18 cellular contexts compared by ENCODE assay signal in the genomic region with DNA sequence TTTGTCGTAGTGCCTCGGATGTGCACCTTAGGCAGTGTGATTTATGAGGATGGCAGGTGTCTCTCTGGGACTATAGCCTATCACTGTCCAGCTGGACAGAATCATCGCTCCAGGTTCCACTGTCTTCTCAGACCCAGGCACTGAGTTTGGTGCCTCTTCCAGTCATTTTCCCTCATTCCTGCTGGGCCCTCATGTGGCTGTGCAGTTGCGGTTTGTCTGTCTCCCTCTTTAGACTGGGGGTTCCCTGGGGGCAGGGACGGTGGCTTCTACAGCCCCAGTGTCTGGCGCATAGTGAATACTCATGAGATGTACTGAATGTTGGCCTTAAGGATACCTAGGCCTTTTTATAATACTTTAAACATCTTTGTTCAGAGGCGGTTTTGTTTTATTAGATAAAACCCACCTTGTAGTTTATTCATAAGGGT. TPM values are rescaled to one million over a fixed set of nuclear protein-coding genes. Genes with fewer than 3 reads are reported as not detected.
DNase-seq lines count a peak whose midpoint lies in the region; ATAC-seq, FAIRE-seq and TF ChIP-seq lines count a peak whose summit lies in the region.
"Had no signal": no experiment of that assay in that cellular context is flagged by ENCODE, and none has a peak within 500 bp of the region (broad histone marks: within the 10 kb centered on the region; RNA-seq: fewer than 3 reads in every experiment).

No MANE protein-coding gene starts in this region.

- H3K9me3 ChIP-seq in CD4-positive, alpha-beta memory T cell (ENCODE audit: control insufficient read depth in 1 of 2, low read length in 2 of 2) = no peaks in the 10 kb centered on the region
- H3K9me3 ChIP-seq: Caco-2, ovary had no signal

- H3K4me1 Mint-ChIP-seq in CD4-positive, alpha-beta memory T cell = peaks cover 49 to 88% (median 61%) of the 10 kb centered on the region in 4 donors
- peaks cover 78% of the 10 kb centered on the region for H3K4me1 Mint-ChIP-seq in activated T-helper 2 cell treated with anti-CD3 and anti-CD28 coated beads, Interferon-gamma antibody, Interleukin-2, Interleukin-4, amounts not matched to agents 10 μg/mL and 5 μg/mL and 100 μg/mL, durations not matched to agents 14 hours and 24 hours and 36 hours (ENCODE audit: low read depth)
- peaks cover 78 to 84% of the 10 kb centered on the region in 2 donors for H3K4me1 Mint-ChIP-seq in natural killer cell

- FAIRE-seq in GM18507 (lab: Jason Lieb, UNC) = peak; percentile 15

- no peak overlapping the region for H3K56ac ChIP-seq in mesendoderm (ENCODE audit: low read length)

- peak overlapping the region; percentile 82 for H3K27ac ChIP-seq in CD4-positive, alpha-beta memory T cell (ENCODE audit: low read depth, low read length)
- no peak overlapping the region for H3K27ac ChIP-seq in mesendoderm (ENCODE audit: low read depth, low read length)
- H3K27ac ChIP-seq: ovary had no signal

- no peak overlapping the region for H3K9ac ChIP-seq in mesendoderm (ENCODE audit: low read length)
- H3K9ac ChIP-seq: SK-N-SH had no signal

- no peak for DNase-seq in CD4-positive, alpha-beta memory T cell
- DNase-seq in GM18507 (ENCODE audit: extremely low spot score, insufficient read length, low read depth) = no peak
- no peak for DNase-seq in activated T-helper 2 cell treated with anti-CD3 and anti-CD28 coated beads, Interferon-gamma antibody, Interleukin-2, Interleukin-4, amounts not matched to agents 10 μg/mL and 5 μg/mL and 100 μg/mL, durations not matched to agents 14 hours and 24 hours and 36 hours (ENCODE audit: low spot score)
- DNase-seq in natural killer cell = no peak
- no peak for DNase-seq in MV-4-11 (lab: John Stamatoyannopoulos, UW)
- DNase-seq in mesendoderm = no peak
- no peak for DNase-seq in NCI-H510A (lab: John Stamatoyannopoulos, UW)
- DNase-seq: aorta; Caco-2; effector CD8-positive, alpha-beta T cell; glutamatergic neuron; HCEC 1CT; left colon; NCI-H187; NK-92 treated with Interleukin-12 subunit alpha and Interleukin-12 subunit beta, amount 100 ng/mL, for 24 hours; ovary; SK-N-SH had no signal

- intact Hi-C loops in CD4-positive, alpha-beta memory T cell (cut with micrococcal nuclease) = loop anchor here (2.0 to 5.0 kb wide), 2 partner anchors 18 to 33 kb away; no protein-coding TSS in a partner anchor
- intact Hi-C loops in activated T-helper 2 cell treated with anti-CD3 and anti-CD28 coated beads, Interferon-gamma antibody, Interleukin-2, Interleukin-4, amounts not matched to agents 10 μg/mL and 5 μg/mL and 100 μg/mL, durations not matched to agents 14 hours and 24 hours and 36 hours (cut with micrococcal nuclease) = loop anchor here (2.0 kb wide), 1 partner anchor 82 kb away; a partner anchor contains a TSS
- intact Hi-C loops in natural killer cell (cut with micrococcal nuclease) = loop anchor here (5.0 to 10.0 kb wide), 3 partner anchors 46 to 184 kb away; a partner anchor contains a TSS

- H3K4me2 ChIP-seq in mesendoderm (ENCODE audit: low read length) = no peak overlapping the region
- H3K4me2 ChIP-seq: SK-N-SH had no signal

- H3K4ac ChIP-seq in mesendoderm (ENCODE audit: low read depth, low read length) = no peak overlapping the region

- H3K23ac ChIP-seq in mesendoderm (ENCODE audit: low read length) = no peak overlapping the region

- CTCF ChIA-PET in CD4-positive, alpha-beta memory T cell (lab: Charles Lee; ENCODE audit: partially characterized antibody) = interaction anchor here (0.9 to 5.6 kb wide), 9 partner anchors 8 to 107 kb away, joined by 3 to 120 read pairs (median 11); a partner anchor contains a TSS

- H3K36me3 ChIP-seq in CD4-positive, alpha-beta memory T cell (ENCODE audit: insufficient read depth, low read length) = peaks cover 3% of the 10 kb centered on the region
- no peaks in the 10 kb centered on the region for H3K36me3 ChIP-seq in mesendoderm (ENCODE audit: control insufficient read depth, insufficient read depth, low read length)
- H3K36me3 ChIP-seq: ovary had no signal

- no CpG with 5 or more reads among the region's 7 CpGs for WGBS in mesendoderm (ENCODE audit: extremely low coverage, insufficient coverage, low lambda C conversion rate)

- H2BK5ac ChIP-seq in mesendoderm (ENCODE audit: low read length) = no peak overlapping the region

- POLR2A ChIA-PET in CD4-positive, alpha-beta memory T cell (lab: Charles Lee; ENCODE audit: partially characterized antibody) = interaction anchor here (0.6 to 19.7 kb wide), 14 partner anchors 8 to 346 kb away, joined by 3 to 551 read pairs (median 9); a partner anchor contains a TSS

- TF ChIP-seq CTCF in natural killer cell (IDR thresholded peaks at IDR 0.05) = no peak

- H3K9me3 Mint-ChIP-seq in CD4-positive, alpha-beta memory T cell = no peaks in the 10 kb centered on the region
- H3K9me3 Mint-ChIP-seq in activated T-helper 2 cell treated with anti-CD3 and anti-CD28 coated beads, Interferon-gamma antibody, Interleukin-2, Interleukin-4, amounts not matched to agents 10 μg/mL and 5 μg/mL and 100 μg/mL, durations not matched to agents 14 hours and 24 hours and 36 hours = no peaks in the 10 kb centered on the region
- H3K9me3 Mint-ChIP-seq in natural killer cell = no peaks in the 10 kb centered on the region

- peaks cover 90% of the 10 kb centered on the region for H3K4me1 ChIP-seq in CD4-positive, alpha-beta memory T cell (ENCODE audit: insufficient read depth, low read length)
- no peaks in the 10 kb centered on the region for H3K4me1 ChIP-seq in mesendoderm (ENCODE audit: control insufficient read depth, low read depth, low read length)
- H3K4me1 ChIP-seq: Caco-2 had no signal

- no peak overlapping the region for H3K18ac ChIP-seq in mesendoderm (ENCODE audit: low read length)

- no peak overlapping the region for H2BK120ac ChIP-seq in mesendoderm (ENCODE audit: low read depth, low read length)

- H3K27ac Mint-ChIP-seq in CD4-positive, alpha-beta memory T cell = peak overlapping the region; percentile 88 to 97 (median 92)
- peak overlapping the region; percentile 83 for H3K27ac Mint-ChIP-seq in activated T-helper 2 cell treated with anti-CD3 and anti-CD28 coated beads, Interferon-gamma antibody, Interleukin-2, Interleukin-4, amounts not matched to agents 10 μg/mL and 5 μg/mL and 100 μg/mL, durations not matched to agents 14 hours and 24 hours and 36 hours
- peak overlapping the region; percentile 83 to 97 for H3K27ac Mint-ChIP-seq in natural killer cell

- H3K27me3 ChIP-seq in CD4-positive, alpha-beta memory T cell (ENCODE audit: insufficient read depth, low read length) = no peaks in the 10 kb centered on the region
- H3K27me3 ChIP-seq in mesendoderm (ENCODE audit: insufficient read depth, low read length, poor library complexity) = no peaks in the 10 kb centered on the region
- H3K27me3 ChIP-seq: ovary had no signal

- peak overlapping the region; percentile 97 for H3K4me3 ChIP-seq in CD4-positive, alpha-beta memory T cell (ENCODE audit: low read length in 2 of 2)
- H3K4me3 ChIP-seq in mesendoderm (ENCODE audit: low read length) = no peak overlapping the region
- H3K4me3 ChIP-seq: ovary had no signal

- peaks cover 33 to 51% of the 10 kb centered on the region in 2 donors for H3K36me3 Mint-ChIP-seq in CD4-positive, alpha-beta memory T cell
- peaks cover 71% of the 10 kb centered on the region for H3K36me3 Mint-ChIP-seq in activated T-helper 2 cell treated with anti-CD3 and anti-CD28 coated beads, Interferon-gamma antibody, Interleukin-2, Interleukin-4, amounts not matched to agents 10 μg/mL and 5 μg/mL and 100 μg/mL, durations not matched to agents 14 hours and 24 hours and 36 hours (ENCODE audit: low read depth)
- no peaks in the 10 kb centered on the region for H3K36me3 Mint-ChIP-seq in natural killer cell

- H3K27me3 Mint-ChIP-seq in CD4-positive, alpha-beta memory T cell = no peaks in the 10 kb centered on the region
- H3K27me3 Mint-ChIP-seq in activated T-helper 2 cell treated with anti-CD3 and anti-CD28 coated beads, Interferon-gamma antibody, Interleukin-2, Interleukin-4, amounts not matched to agents 10 μg/mL and 5 μg/mL and 100 μg/mL, durations not matched to agents 14 hours and 24 hours and 36 hours (ENCODE audit: low read depth) = no peaks in the 10 kb centered on the region
- no peaks in the 10 kb centered on the region for H3K27me3 Mint-ChIP-seq in natural killer cell (ENCODE audit: low read depth in 2 of 2)

- peaks cover 17% of the 10 kb centered on the region for H3K79me1 ChIP-seq in mesendoderm (ENCODE audit: low read length)

- H4K8ac ChIP-seq in mesendoderm (ENCODE audit: low read depth, low read length) = no peak overlapping the region

- H2BK15ac ChIP-seq in mesendoderm (replicated peaks; ENCODE audit: low read depth) = no peak overlapping the region

- ATAC-seq in natural killer cell = peak in 2 of 3 donors; percentile 21 to 31
- ATAC-seq in GM18519 (IDR thresholded peaks at IDR 0.05; ENCODE audit: low FRiP score, unreplicated experiment) = no peak
- ATAC-seq: left colon had no signal

- no peak overlapping the region for H2AK5ac ChIP-seq in mesendoderm (ENCODE audit: low read length)

- peak overlapping the region; percentile 88 to 98 (median 95) for H3K4me3 Mint-ChIP-seq in CD4-positive, alpha-beta memory T cell
- H3K4me3 Mint-ChIP-seq in activated T-helper 2 cell treated with anti-CD3 and anti-CD28 coated beads, Interferon-gamma antibody, Interleukin-2, Interleukin-4, amounts not matched to agents 10 μg/mL and 5 μg/mL and 100 μg/mL, durations not matched to agents 14 hours and 24 hours and 36 hours (ENCODE audit: low read depth) = peak overlapping the region; percentile 84
- H3K4me3 Mint-ChIP-seq in natural killer cell = peak overlapping the region; percentile 90

- H3K79me2 ChIP-seq in mesendoderm (ENCODE audit: control insufficient read depth, insufficient read depth, low read length) = peaks cover 3% of the 10 kb centered on the region

- no peak overlapping the region for H4K5ac ChIP-seq in mesendoderm (ENCODE audit: low read length)

RNA-seq across cellular contexts. Expression of a gene that starts 28.9 kb away (rescaled TPM):
- 100 to 1,000 TPM; 192 to 200 TPM for total RNA-seq in CD4-positive, alpha-beta memory T cell
- 10 to 100 TPM; 82.1 to 91.9 TPM for polyA plus RNA-seq in CD4-positive, alpha-beta memory T cell
- total RNA-seq in activated T-helper 2 cell treated with anti-CD3 and anti-CD28 coated beads, Interferon-gamma antibody, Interleukin-2, Interleukin-4, amounts not matched to agents 10 μg/mL and 5 μg/mL and 100 μg/mL, durations not matched to agents 14 hours and 24 hours and 36 hours = 61.3 and 61.7 TPM in 2 replicates
- total RNA-seq in natural killer cell = 100 to 1,000 TPM in 1 of 3 donors, 10 to 100 TPM in 2; 66.2 to 104 (median 97.5) TPM
- 20.7 TPM for polyA plus RNA-seq in mesendoderm (2013, experiment 1 of 2)
- 20.4 TPM for polyA plus RNA-seq in mesendoderm (2013, experiment 2 of 2)

RNA-seq across cellular contexts. Expression of a gene that starts 50.1 kb away (rescaled TPM):
- 10 to 100 TPM; 92.9 to 94.2 TPM for total RNA-seq in CD4-positive, alpha-beta memory T cell
- polyA plus RNA-seq in CD4-positive, alpha-beta memory T cell = 100 to 1,000 TPM; 143 to 168 TPM
- 442 and 450 TPM in 2 replicates for total RNA-seq in activated T-helper 2 cell treated with anti-CD3 and anti-CD28 coated beads, Interferon-gamma antibody, Interleukin-2, Interleukin-4, amounts not matched to agents 10 μg/mL and 5 μg/mL and 100 μg/mL, durations not matched to agents 14 hours and 24 hours and 36 hours
- total RNA-seq in natural killer cell = 100 to 1,000 TPM; 371 to 470 (median 429) TPM
- polyA plus RNA-seq in mesendoderm (2013, experiment 1 of 2) = 0.04 TPM
- polyA plus RNA-seq in mesendoderm (2013, experiment 2 of 2) = 0.04 TPM

RNA-seq across cellular contexts. Expression of a gene that starts 59.8 kb away (rescaled TPM):
- total RNA-seq in CD4-positive, alpha-beta memory T cell = not detected
- polyA plus RNA-seq in CD4-positive, alpha-beta memory T cell = not detected
- 0.30 and 0.52 TPM in 2 replicates for total RNA-seq in activated T-helper 2 cell treated with anti-CD3 and anti-CD28 coated beads, Interferon-gamma antibody, Interleukin-2, Interleukin-4, amounts not matched to agents 10 μg/mL and 5 μg/mL and 100 μg/mL, durations not matched to agents 14 hours and 24 hours and 36 hours
- total RNA-seq in natural killer cell = 1 to 10 TPM in 1 of 3 donors, under 1 TPM in 2; 0.75 to 1.7 (median 0.78) TPM
- polyA plus RNA-seq in mesendoderm (2013, experiment 1 of 2) = 2.1 TPM
- polyA plus RNA-seq in mesendoderm (2013, experiment 2 of 2) = 2.0 TPM
